Comparison of ENCODE assay signal across 8 cellular contexts in genomic region chr5:13987843-13988464, GRCh38. TPM values are rescaled to one million over a fixed set of nuclear protein-coding genes. Genes with fewer than 3 reads are reported as not detected.
DNase-seq lines count a peak whose midpoint lies in the region; ATAC-seq and TF ChIP-seq lines count a peak whose summit lies in the region.

No MANE protein-coding gene starts in this region.

- H3K9me3 ChIP-seq in heart right ventricle, result no peaks in the 10 kb centered on the region

- ATAC-seq in HG02943 (IDR thresholded peaks at IDR 0.05; ENCODE audit: low read depth, unreplicated experiment) (peak; percentile 60), activated B cell treated with CpG ODN at 0.5 μM for 24 hours (ENCODE audit: low read depth) (peak; percentile 50), heart right ventricle (peak in 7 of 8 donors; percentile 20 to 79 (median 71)), sciatic nerve (peak; percentile 65), HG03135 (IDR thresholded peaks at IDR 0.05; ENCODE audit: unreplicated experiment) (no peak)

- H3K9me3 Mint-ChIP-seq in activated B cell treated with CpG ODN at 0.5 μM for 24 hours, result no peaks in the 10 kb centered on the region

- H3K36me3 ChIP-seq in heart right ventricle, result no peaks in the 10 kb centered on the region

- CTCF ChIA-PET in AG04449 (lab: Yijun Ruan, JAX), result interaction anchor here (0.8 to 4.6 kb wide), 31 partner anchors 10 to 660 kb away, joined by 3 to 26 read pairs (median 3); partner anchors contain the start of gene TRIO
- CTCF ChIA-PET in activated B cell treated with CpG ODN at 0.5 μM for 24 hours (lab: Charles Lee), result interaction anchor here (1.0 to 2.5 kb wide), 8 partner anchors 24 to 660 kb away, joined by 3 to 12 read pairs (median 4); no protein-coding TSS in a partner anchor

- TF ChIP-seq CTCF in AG04449 (IDR thresholded peaks at IDR 0.05; ENCODE audit: insufficient read depth, low read length, missing control alignments) (peak; percentile 74), GM12801 (IDR thresholded peaks at IDR 0.05; ENCODE audit: extremely low read depth, insufficient read length) (peak; percentile 41), activated B cell treated with CpG ODN at 0.5 μM for 24 hours (IDR thresholded peaks at IDR 0.05) (peak; percentile 86), heart right ventricle (IDR thresholded peaks at IDR 0.05) (peak; percentile 61 to 92 (median 82))

- H3K4me3 ChIP-seq in AG04449 (ENCODE audit: low read depth, low read length) (no peak overlapping the region), heart right ventricle (no peak overlapping the region)

- peaks cover 15% of the 10 kb centered on the region for H3K27me3 Mint-ChIP-seq in activated B cell treated with CpG ODN at 0.5 μM for 24 hours

- POLR2A ChIA-PET in AG04449 (lab: Yijun Ruan, JAX), result interaction anchor here (0.6 to 0.7 kb wide), 3 partner anchors 79 to 313 kb away, joined by 3 to 4 read pairs (median 4); no protein-coding TSS in a partner anchor
- POLR2A ChIA-PET in activated B cell treated with CpG ODN at 0.5 μM for 24 hours (lab: Charles Lee), result interaction anchor here (0.6 to 0.7 kb wide), 4 partner anchors 274 to 593 kb away, joined by 3 to 4 read pairs (median 3); no protein-coding TSS in a partner anchor

- DNase-seq in AG04449 (ENCODE audit: low read depth, low spot score) (peak; percentile 21), NCI-H2171 treated with DMSO at 0.1 percent for 48 hours (lab: John Stamatoyannopoulos, UW) (peak; percentile 86), activated B cell treated with CpG ODN at 0.5 μM for 24 hours (no peak), heart right ventricle (peak in 1 of 2 donors; percentile 38), sciatic nerve (ENCODE audit: low spot score) (no peak)

- peaks cover 2% of the 10 kb centered on the region for H3K4me1 Mint-ChIP-seq in activated B cell treated with CpG ODN at 0.5 μM for 24 hours

- no peak overlapping the region for H3K27ac Mint-ChIP-seq in activated B cell treated with CpG ODN at 0.5 μM for 24 hours

- H3K36me3 Mint-ChIP-seq in activated B cell treated with CpG ODN at 0.5 μM for 24 hours (ENCODE audit: low read depth), result no peaks in the 10 kb centered on the region

- peaks cover 0 to 13% (median 3%) of the 10 kb centered on the region in 7 donors for H3K27me3 ChIP-seq in heart right ventricle

- H3K27ac ChIP-seq in heart right ventricle, result no peak overlapping the region

- WGBS in heart right ventricle, 2 donors, result 17% methylated on average over 7 of the region's 7 CpGs

- no peak overlapping the region for H3K4me3 Mint-ChIP-seq in activated B cell treated with CpG ODN at 0.5 μM for 24 hours

- H3K4me1 ChIP-seq in heart right ventricle, result peaks cover 0 to 3% (median 0%) of the 10 kb centered on the region in 9 donors

- intact Hi-C loops in activated B cell treated with CpG ODN at 0.5 μM for 24 hours (cut with micrococcal nuclease) (loop anchor here (1.0 to 5.0 kb wide), 7 partner anchors 121 to 1026 kb away; no protein-coding TSS in a partner anchor), heart right ventricle (cut with DNase I) (loop anchor here in 9 of 10 donors (2.0 to 10.0 kb wide), 11 partner anchors 119 to 661 kb away; no protein-coding TSS in a partner anchor), sciatic nerve (cut with DNase I) (no loop called here)

RNA-seq across cellular contexts. Expression of gene DNAH5, which starts 43.5 kb away (rescaled TPM):
- not detected in 2 replicates for total RNA-seq in activated B cell treated with CpG ODN at 0.5 μM for 24 hours
- under 1 TPM in 9 of 10 donors, not detected in 1; 0.02 to 0.53 (median 0.26) TPM for total RNA-seq in heart right ventricle
- polyA plus RNA-seq in heart right ventricle, result under 1 TPM in 1 of 2 donors, not detected in 1; 0.03 TPM
- total RNA-seq in sciatic nerve, result 0.58 TPM

Comparison
In these comparisons a context has a peak if more than half of its experiments do, and no peak if none do; other contexts are left out.
1. DNase-seq: peak in AG04449 (single experiment) and NCI-H2171 treated with DMSO at 0.1 percent for 48 hours (single experiment); none in activated B cell treated with CpG ODN at 0.5 μM for 24 hours (single experiment) and sciatic nerve (single experiment).
2. Peak in every context shown above with its lines, with median percentiles within 50 percentile points of each other: CTCF ChIP-seq.